Comparison of ENCODE assay signal across 10 cellular contexts in the genomic region with DNA sequence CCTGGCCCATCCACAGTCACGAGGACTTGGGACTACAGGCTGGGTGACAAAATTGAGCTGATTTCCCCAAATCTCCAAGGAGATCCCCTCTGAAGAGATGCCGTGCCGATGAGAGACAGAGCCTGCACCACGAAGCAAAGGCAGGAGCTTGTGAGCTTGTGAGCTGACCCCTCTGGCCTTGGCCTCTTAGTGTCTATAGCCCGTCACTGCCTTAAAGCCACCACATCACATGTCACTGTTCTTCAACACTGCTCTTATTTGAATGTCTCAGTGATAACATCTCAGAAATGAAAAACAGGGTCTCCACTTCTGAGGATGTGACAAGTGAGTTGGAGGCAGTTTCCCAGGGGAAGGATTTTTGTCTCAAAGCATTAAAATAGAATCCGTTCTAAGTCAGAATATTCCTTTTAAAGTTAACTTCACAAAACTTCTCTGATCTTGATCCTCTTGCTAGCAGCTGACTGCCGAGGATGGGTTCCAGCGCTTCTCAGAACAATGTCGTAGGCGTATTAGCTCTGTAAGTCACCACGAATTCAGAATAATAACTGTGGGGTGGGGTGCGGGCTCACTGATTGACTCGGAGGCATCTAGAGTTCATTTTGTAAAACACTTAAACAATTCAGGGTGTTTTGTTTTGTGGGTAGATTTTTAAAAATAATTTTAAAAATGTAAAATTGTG. TPM values are rescaled to one million over a fixed set of nuclear protein-coding genes. Genes with fewer than 3 reads are reported as not detected.
DNase-seq lines count a peak whose midpoint lies in the region; ATAC-seq, FAIRE-seq and TF ChIP-seq lines count a peak whose summit lies in the region.
"Had no signal": no experiment of that assay in that cellular context is flagged by ENCODE, and none has a peak within 500 bp of the region (broad histone marks: within the 10 kb centered on the region; RNA-seq: fewer than 3 reads in every experiment).

No MANE protein-coding gene starts in this region.

- DNase-seq in T-helper 2 cell (peak in 4 of 5 experiments; percentile 28 to 89 (median 55)), brain microvascular endothelial cell (peak; percentile 89), skeletal muscle cell (ENCODE audit: low read depth) (peak; percentile 15), SKM-1 (lab: John Stamatoyannopoulos, UW; ENCODE audit: unreplicated experiment) (no peak), urothelium cell line (ENCODE audit: low spot score) (no peak), NCI-H774 (lab: John Stamatoyannopoulos, UW) (no peak), left lobe of liver (ENCODE audit: low spot score) (no peak)

- H3K27me3 ChIP-seq in brain microvascular endothelial cell (replicated peaks) = no peaks in the 10 kb centered on the region

- FAIRE-seq in urothelium cell line (lab: Jason Lieb, UNC) = no peak
- FAIRE-seq: H1 had no signal

- no peak for TF ChIP-seq CTCF in brain microvascular endothelial cell (IDR thresholded peaks at IDR 0.05; ENCODE audit: low read depth, low read length, missing control alignments)

- H3K4me3 ChIP-seq in brain microvascular endothelial cell (ENCODE audit: low read depth, low read length) = no peak overlapping the region
- H3K4me3 ChIP-seq in skeletal muscle cell (ENCODE audit: low read depth, low read length) = no peak overlapping the region

- in situ Hi-C loops in brain microvascular endothelial cell (cut with HindIII; ENCODE audit: low pct_ligation_motif_present, low sequenced_read_pairs) = no loop called here

- peak; percentile 60 for ATAC-seq in GM19372 (IDR thresholded peaks at IDR 0.05; ENCODE audit: low read depth, unreplicated experiment)
- ATAC-seq in left lobe of liver = no peak

- peak overlapping the region; percentile 77 for H3K27ac ChIP-seq in brain microvascular endothelial cell
- H3K27ac ChIP-seq: epithelial cell of prostate had no signal

- H3K36me3 ChIP-seq in brain microvascular endothelial cell (replicated peaks) = no peaks in the 10 kb centered on the region

RNA-seq across cellular contexts. Expression of a gene that starts 37.5 kb away (rescaled TPM):
- total RNA-seq in left lobe of liver = 1.2 TPM

Comparison
In these comparisons a context has a peak if more than half of its experiments do, and no peak if none do; other contexts are left out.
1. DNase-seq: peak in T-helper 2 cell (4 of 5), brain microvascular endothelial cell (single experiment) and skeletal muscle cell (single experiment); none in SKM-1 (single experiment), urothelium cell line (single experiment), NCI-H774 (single experiment) and left lobe of liver (single experiment).